In genomic region chr17:8151120-8151640, GRCh38 we compare ENCODE assay signal across 7 cellular contexts. TPM values are rescaled to one million over a fixed set of nuclear protein-coding genes. Genes with fewer than 3 reads are reported as not detected.
A peak's percentile ranks its signal among the peaks of the same experiment; 100 is the strongest.
DNase-seq lines count a peak whose midpoint lies in the region; ATAC-seq and TF ChIP-seq lines count a peak whose summit lies in the region.

No MANE protein-coding gene starts in this region.

- DNase-seq in NOMO-1 (lab: John Stamatoyannopoulos, UW; ENCODE audit: unreplicated experiment in 2 of 2) (peak; percentile 54 to 70), epithelial cell of proximal tubule (ENCODE audit: low read depth) (no peak), mucosa of gallbladder (ENCODE audit: low spot score) (peak; percentile 92)
- peak; percentile 90 for DNase-seq in activated T-cell treated with anti-CD3 and anti-CD28 coated beads, Interleukin-2, amount 50 U/mL, for 1 hour
- peak; percentile 80 to 87 for DNase-seq in stimulated activated CD8-positive, alpha-beta memory T cell treated with anti-CD3 and anti-CD28 coated beads, Interleukin-2, amount 100 ng/mL, for 48 hours (ENCODE audit: low read depth in 2 of 2)

- peak overlapping the region; percentile 93 for H3K4me3 ChIP-seq in epithelial cell of proximal tubule (ENCODE audit: low read depth, low read length)

- ATAC-seq in GM18502 (IDR thresholded peaks at IDR 0.05; ENCODE audit: poor library complexity, unreplicated experiment) (peak; percentile 48), HG02973 (IDR thresholded peaks at IDR 0.05; ENCODE audit: unreplicated experiment) (peak; percentile 35)

- no peak for TF ChIP-seq CTCF in epithelial cell of proximal tubule (conservative IDR thresholded peaks at IDR 0.05; ENCODE audit: low read depth, low read length)

RNA-seq across cellular contexts. Expression of gene PER1, which starts 1.0 kb away (rescaled TPM):
- 13.1 and 17.1 TPM in 2 replicates for total RNA-seq in epithelial cell of proximal tubule
- total RNA-seq in mucosa of gallbladder = 123 TPM

RNA-seq across cellular contexts. Expression of gene VAMP2, which starts 11.6 kb away (rescaled TPM):
- 2.1 and 7.0 TPM in 2 replicates for total RNA-seq in epithelial cell of proximal tubule
- 73.8 TPM for total RNA-seq in mucosa of gallbladder

RNA-seq across cellular contexts. Expression of gene TMEM107, which starts 25.0 kb away (rescaled TPM):
- total RNA-seq in epithelial cell of proximal tubule = 16.9 and 24.3 TPM in 2 replicates
- total RNA-seq in mucosa of gallbladder = 22.5 TPM

RNA-seq across cellular contexts. Expression of gene HES7, which starts 27.3 kb away (rescaled TPM):
- total RNA-seq in epithelial cell of proximal tubule = 0.35 TPM in 1 of 2 replicates, not detected in the other
- total RNA-seq in mucosa of gallbladder = 0.78 TPM

RNA-seq across cellular contexts. Expression of gene ALOXE3, which starts 32.9 kb away (rescaled TPM):
- total RNA-seq in epithelial cell of proximal tubule (0.36 TPM in 1 of 2 replicates, not detected in the other), mucosa of gallbladder (not detected)
